In the genomic region with DNA sequence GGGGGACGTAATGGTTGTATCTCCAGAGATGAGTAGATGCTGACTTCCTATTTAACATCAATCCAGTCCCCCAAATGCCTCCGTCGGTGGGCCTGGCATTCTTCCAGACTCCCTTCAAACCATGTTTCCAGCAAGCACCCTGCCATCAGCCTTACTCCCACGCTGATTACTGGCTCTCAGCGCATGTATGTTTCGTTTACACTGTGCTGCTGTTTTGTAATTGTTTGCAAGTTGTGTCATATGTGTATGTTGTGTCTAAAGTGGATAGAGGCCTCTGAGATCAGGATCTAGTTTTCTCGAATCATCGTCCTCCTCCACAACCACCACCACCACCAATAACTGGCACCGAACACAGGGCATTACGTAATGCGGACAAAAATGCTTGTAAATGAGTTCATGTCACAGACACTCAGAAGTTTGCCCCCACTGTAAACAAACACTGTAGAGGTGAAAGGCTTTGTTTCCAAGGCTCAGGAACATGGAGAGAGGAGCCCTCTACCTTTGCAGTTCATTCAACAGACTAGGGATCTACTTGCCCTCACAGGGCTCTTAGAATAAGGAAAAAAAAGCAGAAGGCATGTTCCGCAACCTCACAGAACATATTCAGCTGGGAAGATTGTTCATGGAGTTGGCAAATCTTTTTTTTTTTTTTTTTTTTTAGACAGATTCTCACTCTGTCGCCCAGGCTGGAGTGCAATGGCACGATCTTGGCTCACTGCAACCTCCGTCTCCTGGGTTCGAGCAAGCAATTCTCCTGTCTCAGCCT, we compare ENCODE assay signal across 1 cellular context.
TF ChIP-seq lines count a peak whose summit lies in the region.

No MANE protein-coding gene starts in this region.

TF ChIP-seq in HepG2, 621 proteins besides CTCF, POLR2A, EP300 and RAD21 (continued from another document):
- TF ChIP-seq, protein P1, sequence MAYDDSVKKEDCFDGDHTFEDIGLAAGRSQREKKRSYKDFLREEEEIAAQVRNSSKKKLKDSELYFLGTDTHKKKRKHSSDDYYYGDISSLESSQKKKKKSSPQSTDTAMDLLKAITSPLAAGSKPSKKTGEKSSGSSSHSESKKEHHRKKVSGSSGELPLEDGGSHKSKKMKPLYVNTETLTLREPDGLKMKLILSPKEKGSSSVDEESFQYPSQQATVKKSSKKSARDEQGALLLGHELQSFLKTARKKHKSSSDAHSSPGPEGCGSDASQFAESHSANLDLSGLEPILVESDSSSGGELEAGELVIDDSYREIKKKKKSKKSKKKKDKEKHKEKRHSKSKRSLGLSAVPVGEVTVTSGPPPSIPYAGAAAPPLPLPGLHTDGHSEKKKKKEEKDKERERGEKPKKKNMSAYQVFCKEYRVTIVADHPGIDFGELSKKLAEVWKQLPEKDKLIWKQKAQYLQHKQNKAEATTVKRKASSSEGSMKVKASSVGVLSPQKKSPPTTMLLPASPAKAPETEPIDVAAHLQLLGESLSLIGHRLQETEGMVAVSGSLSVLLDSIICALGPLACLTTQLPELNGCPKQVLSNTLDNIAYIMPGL (CRISPR knock-in tag; IDR thresholded peaks at IDR 0.05; ENCODE audit: borderline replicate concordance in 1 of 2, low read depth in 1 of 2) = no peak
- TF ChIP-seq ZSCAN22 (CRISPR knock-in tag; IDR thresholded peaks at IDR 0.05) (no peak), CEBPG (CRISPR knock-in tag; IDR thresholded peaks at IDR 0.05) (peak; percentile 74), ZNF17 (CRISPR knock-in tag; IDR thresholded peaks at IDR 0.05) (no peak), GATAD1 (CRISPR knock-in tag; IDR thresholded peaks at IDR 0.05) (0 out of 2 replicates have a peak, but pooled peaks have one; percentile 15), ZZZ3 (CRISPR knock-in tag; IDR thresholded peaks at IDR 0.05; ENCODE audit: borderline replicate concordance) (no peak), PHF5A (CRISPR knock-in tag; IDR thresholded peaks at IDR 0.05; ENCODE audit: low read depth, unreplicated experiment) (no peak), HMG20B (CRISPR knock-in tag; conservative IDR thresholded peaks at IDR 0.05) (no peak), MAFK (conservative IDR thresholded peaks at IDR 0.05 in 1 of 2, IDR thresholded peaks at IDR 0.05 in 1 of 2; ENCODE audit: low read length in 2 of 2) (no peak), ZNF607 (CRISPR knock-in tag; IDR thresholded peaks at IDR 0.05; ENCODE audit: borderline replicate concordance) (peak; percentile 43; the same call in 1 of the 2 replicates), FOXA1 (IDR thresholded peaks at IDR 0.05) (no peak), FOXA1 (CRISPR knock-in tag; IDR thresholded peaks at IDR 0.05) (peak; percentile 72), HNRNPLL (IDR thresholded peaks at IDR 0.05; ENCODE audit: low read depth, low read length, poor library complexity, severe bottlenecking) (no peak)
TF ChIP-seq in HepG2: peak in this region for 58.
